24 cellular contexts compared by ENCODE assay signal in the genomic region with DNA sequence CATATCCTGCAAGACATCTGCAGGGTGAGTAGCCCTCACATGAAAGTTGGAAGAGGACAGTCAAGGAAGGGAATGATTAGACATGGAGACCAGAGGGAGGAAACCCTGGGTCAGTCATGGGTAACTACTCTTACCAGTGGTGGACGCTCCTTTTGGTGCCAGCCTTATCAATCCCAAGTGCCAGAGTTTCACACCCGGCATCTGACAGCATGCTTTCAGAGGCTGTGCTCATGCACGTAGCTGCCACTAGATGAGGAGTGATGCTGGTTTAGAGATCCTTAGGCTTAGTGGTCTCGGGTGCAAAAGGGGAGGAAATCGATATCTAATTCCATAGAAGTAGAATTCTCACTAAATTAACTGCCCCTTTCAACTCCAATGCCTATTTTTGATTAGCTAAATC.
"Had no signal": no experiment of that assay in that cellular context is flagged by ENCODE, and none has a peak within 500 bp of the region (broad histone marks: within the 10 kb centered on the region; RNA-seq: fewer than 3 reads in every experiment).

No MANE protein-coding gene starts in this region.

- H3K9me3 ChIP-seq: heart right ventricle, lower lobe of right lung, ovary, spleen, vagina had no signal

- DNase-seq: dorsolateral prefrontal cortex; effector CD4-positive, alpha-beta T cell; foreskin melanocyte; glutamatergic neuron; heart right ventricle; hippocampal formation; left colon; left ventricle myocardium superior; lower lobe of right lung; naive thymus-derived CD8-positive, alpha-beta T cell; nephron progenitor cell; nucleus accumbens; ovary; posterior cingulate gyrus; spleen; stimulated activated CD4-positive, alpha-beta T cell treated with anti-CD3 and anti-CD28 coated beads, Interleukin-4, amount 100 ng/mL, for 4 hours; stimulated activated naive CD8-positive, alpha-beta T cell treated with anti-CD3 and anti-CD28 coated beads, Interleukin-15, Interleukin-2, amounts not matched to agents 100 U/mL and 50 U/mL, for 24 hours; substantia nigra; trophoblast cell had no signal

- H3K4me3 ChIP-seq: heart right ventricle, lower lobe of right lung, ovary, skin epidermis, spleen, vagina had no signal

- H3K36me3 ChIP-seq: heart right ventricle, lower lobe of right lung, ovary, spleen, vagina had no signal

- ATAC-seq: esophagus mucosa; left colon; left ventricle myocardium superior; lower lobe of right lung; naive thymus-derived CD8-positive, alpha-beta T cell; stimulated activated memory B cell treated with anti-CD40 and anti-IgM and Interleukin-4, amounts not matched to agents 10 μg/mL and 1 μg/mL and 100 μg/mL, for 72 hours; stimulated activated naive CD8-positive, alpha-beta T cell treated with anti-CD3 and anti-CD28 coated beads, Interleukin-15, Interleukin-2, amounts not matched to agents 100 U/mL and 50 U/mL, for 24 hours had no signal

- H3K27me3 ChIP-seq: heart right ventricle, ovary, vagina had no signal

- H3K27ac ChIP-seq: epithelial cell of prostate, heart right ventricle, lower lobe of right lung, ovary, skin epidermis, vagina had no signal
